In genomic region chr6:20092071-20092566, GRCh38 we compare ENCODE assay signal across 9 cellular contexts.
DNase-seq lines count a peak whose midpoint lies in the region; ATAC-seq and TF ChIP-seq lines count a peak whose summit lies in the region.
"Had no signal": no experiment of that assay in that cellular context is flagged by ENCODE, and none has a peak within 500 bp of the region (broad histone marks: within the 10 kb centered on the region; RNA-seq: fewer than 3 reads in every experiment).

No MANE protein-coding gene starts in this region.

- POLR2A ChIA-PET in Caco-2 (lab: Charles Lee), result no interaction called here
- POLR2A ChIA-PET in activated CD4-positive, alpha-beta memory T cell treated with anti-CD3 and anti-CD28 coated beads for 36 hours (lab: Charles Lee), result interaction anchor here (0.7 kb wide), 1 partner anchor 385 kb away, joined by 3 read pairs; no protein-coding TSS in a partner anchor

- H3K4me1 ChIP-seq in Caco-2 (no peaks in the 10 kb centered on the region), gastroesophageal sphincter (peaks cover 0 to 8% (median 0%) of the 10 kb centered on the region in 3 donors)

- TF ChIP-seq CTCF in Caco-2 (IDR thresholded peaks at IDR 0.05; ENCODE audit: insufficient read depth in 1 of 2, low read depth in 1 of 2, low read length in 1 of 2, severe bottlenecking in 1 of 2, unreplicated experiment in 1 of 2) (peak; percentile 51 to 58), gastroesophageal sphincter (IDR thresholded peaks at IDR 0.05) (peak; percentile 73 to 85 (median 82))

- TF ChIP-seq POLR2A in gastroesophageal sphincter (IDR thresholded peaks at IDR 0.05), result no peak

- H3K4me1 Mint-ChIP-seq in Caco-2 (ENCODE audit: low read depth, unreplicated experiment), result no peaks in the 10 kb centered on the region
- H3K4me1 Mint-ChIP-seq in activated CD4-positive, alpha-beta memory T cell treated with anti-CD3 and anti-CD28 coated beads for 36 hours (ENCODE audit: low read depth), result no peaks in the 10 kb centered on the region
- H3K4me1 Mint-ChIP-seq: T-cell had no signal

- no TSS peak for BruUV-seq in Caco-2 (replicated peaks; lab: Mats Ljungman, UMichigan)

- no peak overlapping the region for H3K4me3 ChIP-seq in Caco-2 (ENCODE audit: low read depth, low read length)
- no peak overlapping the region for H3K4me3 ChIP-seq in gastroesophageal sphincter

- ATAC-seq in GM19395 (IDR thresholded peaks at IDR 0.05; ENCODE audit: unreplicated experiment) (peak; percentile 76), gastroesophageal sphincter (no peak), HG02588 (IDR thresholded peaks at IDR 0.05; ENCODE audit: unreplicated experiment) (no peak)
- ATAC-seq: T-cell had no signal

- DNase-seq in Caco-2, result peak in 1 of 2 experiments; percentile 40
- DNase-seq in NCI-H1092 treated with DMSO at 0.1 percent for 48 hours (lab: John Stamatoyannopoulos, UW), result peak; percentile 55
- peak; percentile 28 for DNase-seq in SW480 (ENCODE audit: low spot score)
- DNase-seq in renal cortical epithelial cell (ENCODE audit: low read depth), result peak; percentile 67
- DNase-seq in activated CD4-positive, alpha-beta memory T cell treated with anti-CD3 and anti-CD28 coated beads for 36 hours, result no peak

- no peaks in the 10 kb centered on the region for H3K36me3 Mint-ChIP-seq in Caco-2 (ENCODE audit: insufficient read depth, unreplicated experiment)
- H3K36me3 Mint-ChIP-seq in activated CD4-positive, alpha-beta memory T cell treated with anti-CD3 and anti-CD28 coated beads for 36 hours, result no peaks in the 10 kb centered on the region
- H3K36me3 Mint-ChIP-seq: T-cell had no signal

- WGBS in gastroesophageal sphincter (ENCODE audit: low coverage in 1 of 2), 2 donors, result 0 to 9% methylated on average over 1 of the region's 1 CpG

- CTCF ChIA-PET in Caco-2 (lab: Charles Lee), result interaction anchor here (2.9 kb wide), 1 partner anchor 34 kb away, joined by 18 read pairs; no protein-coding TSS in a partner anchor
- CTCF ChIA-PET in activated CD4-positive, alpha-beta memory T cell treated with anti-CD3 and anti-CD28 coated beads for 36 hours (lab: Charles Lee), result interaction anchor here (1.0 to 2.9 kb wide), 18 partner anchors 9 to 472 kb away, joined by 3 to 14 read pairs (median 4); no protein-coding TSS in a partner anchor

- TF ChIP-seq EP300 in gastroesophageal sphincter (IDR thresholded peaks at IDR 0.05), result no peak

- intact Hi-C loops in Caco-2 (cut with micrococcal nuclease; ENCODE audit: unreplicated experiment), result loop anchor here (1.0 kb wide), 4 partner anchors 34 to 436 kb away; partner anchors contain the start of gene MBOAT1
- intact Hi-C loops in activated CD4-positive, alpha-beta memory T cell treated with anti-CD3 and anti-CD28 coated beads for 36 hours (cut with micrococcal nuclease), result loop anchor here (1.0 to 2.0 kb wide), 3 partner anchors 179 to 437 kb away; no protein-coding TSS in a partner anchor

- H3K36me3 ChIP-seq in Caco-2 (ENCODE audit: control insufficient read depth, insufficient read depth, low read length), result no peaks in the 10 kb centered on the region
- H3K36me3 ChIP-seq in gastroesophageal sphincter, result no peaks in the 10 kb centered on the region

- no peak overlapping the region for H3K27ac Mint-ChIP-seq in Caco-2 (ENCODE audit: unreplicated experiment)
- H3K27ac Mint-ChIP-seq in activated CD4-positive, alpha-beta memory T cell treated with anti-CD3 and anti-CD28 coated beads for 36 hours, result no peak overlapping the region
- H3K27ac Mint-ChIP-seq: T-cell had no signal

- no peaks in the 10 kb centered on the region for H3K27me3 ChIP-seq in Caco-2 (replicated peaks; ENCODE audit: control insufficient read depth, insufficient read depth, low read length)
- H3K27me3 ChIP-seq in gastroesophageal sphincter, result no peaks in the 10 kb centered on the region

- no peaks in the 10 kb centered on the region for H3K9me3 Mint-ChIP-seq in Caco-2 (ENCODE audit: unreplicated experiment)
- H3K9me3 Mint-ChIP-seq in activated CD4-positive, alpha-beta memory T cell treated with anti-CD3 and anti-CD28 coated beads for 36 hours, result no peaks in the 10 kb centered on the region

- no peak overlapping the region for H3K4me3 Mint-ChIP-seq in Caco-2 (ENCODE audit: unreplicated experiment)
- H3K4me3 Mint-ChIP-seq in activated CD4-positive, alpha-beta memory T cell treated with anti-CD3 and anti-CD28 coated beads for 36 hours, result no peak overlapping the region
- H3K4me3 Mint-ChIP-seq: T-cell had no signal

- no peaks in the 10 kb centered on the region for H3K9me3 ChIP-seq in Caco-2
- H3K9me3 ChIP-seq in gastroesophageal sphincter, result peaks cover 0 to 2% (median 0%) of the 10 kb centered on the region in 3 donors

- peaks cover 6% of the 10 kb centered on the region for H3K27me3 Mint-ChIP-seq in Caco-2 (ENCODE audit: insufficient read depth, unreplicated experiment)
- no peaks in the 10 kb centered on the region for H3K27me3 Mint-ChIP-seq in activated CD4-positive, alpha-beta memory T cell treated with anti-CD3 and anti-CD28 coated beads for 36 hours
- H3K27me3 Mint-ChIP-seq: T-cell had no signal

- H3K27ac ChIP-seq in gastroesophageal sphincter, result no peak overlapping the region
